14 cellular contexts compared by ENCODE assay signal in genomic region chr14:74518221-74518620, GRCh38.
"Had no signal": no experiment of that assay in that cellular context is flagged by ENCODE, and none has a peak within 500 bp of the region (broad histone marks: within the 10 kb centered on the region; RNA-seq: fewer than 3 reads in every experiment).

No MANE protein-coding gene starts in this region.

- H3K36me3 ChIP-seq: pancreas had no signal

- DNase-seq: activated CD4-positive, alpha-beta T cell treated with anti-CD3 and anti-CD28 coated beads, Interleukin-2, amount 50 U/mL, for 4 hours; activated CD8-positive, alpha-beta memory T cell treated with anti-CD3 and anti-CD28 coated beads, Interleukin-2, amount 10 ng/mL, durations not matched to agents 7 days and 5 days; activated effector memory CD4-positive, alpha-beta T cell treated with Interleukin-2 at 50 U/mL for 16 hours; activated T-cell treated with anti-CD3 and anti-CD28 coated beads, Interleukin-2, amount 50 U/mL, for 24 hours; brain microvascular endothelial cell; heart right ventricle; islet precursor cell; left ventricle myocardium superior; retina; stimulated activated CD4-positive, alpha-beta T cell treated with anti-CD3 and anti-CD28 coated beads, Interleukin-4, amount 100 ng/mL, for 4 hours; T-helper 17 cell had no signal

- H3K9me3 ChIP-seq: heart right ventricle, pancreas, tibial artery had no signal

- H3K27ac ChIP-seq: brain microvascular endothelial cell, dorsolateral prefrontal cortex, heart right ventricle, pancreas, tibial artery had no signal

- H3K27me3 ChIP-seq: brain microvascular endothelial cell, heart right ventricle, pancreas, tibial artery had no signal

- H3K4me3 ChIP-seq: dorsolateral prefrontal cortex, heart right ventricle, pancreas, tibial artery had no signal

- H3K4me1 ChIP-seq: pancreas had no signal

- ATAC-seq: activated CD8-positive, alpha-beta memory T cell treated with anti-CD3 and anti-CD28 coated beads, Interleukin-2, amount 10 ng/mL, durations not matched to agents 7 days and 5 days; heart right ventricle; left ventricle myocardium superior; pancreas; T-helper 17 cell had no signal
